8 cellular contexts compared by ENCODE assay signal in the genomic region with DNA sequence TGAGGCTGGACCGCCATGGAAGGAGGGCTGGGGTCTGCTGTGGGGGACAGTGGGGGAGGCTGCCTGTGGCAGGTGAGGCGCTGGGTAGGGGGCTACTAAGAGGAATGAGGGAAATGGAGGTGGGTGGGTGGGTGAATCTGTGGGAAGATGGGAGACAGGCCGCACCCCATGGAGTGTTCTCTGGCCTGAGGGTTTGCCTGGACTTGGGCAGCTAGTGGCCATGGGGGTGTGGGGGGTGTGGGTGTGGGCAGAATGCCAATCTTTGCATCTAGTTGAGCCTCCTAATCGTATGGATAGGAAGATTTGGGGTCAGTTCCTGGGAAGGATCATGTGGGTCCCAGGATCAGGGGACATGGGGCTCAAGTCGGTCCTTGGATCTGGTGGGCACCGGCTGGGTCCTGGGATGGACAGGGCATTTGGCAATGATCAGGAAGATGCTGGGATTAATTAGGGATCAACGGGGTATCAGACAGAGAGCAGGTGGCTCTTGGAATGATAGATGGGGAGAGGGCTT. TPM values are rescaled to one million over a fixed set of nuclear protein-coding genes. Genes with fewer than 3 reads are reported as not detected.
DNase-seq lines count a peak whose midpoint lies in the region; ATAC-seq, FAIRE-seq and TF ChIP-seq lines count a peak whose summit lies in the region.

No MANE protein-coding gene starts in this region.

- peak overlapping the region; percentile 91 for H3K4me2 ChIP-seq in keratinocyte (ENCODE audit: control insufficient read depth, extremely low read depth, insufficient read depth, low read depth, low read length)

- CTCF ChIA-PET in activated CD4-positive, alpha-beta T cell treated with anti-CD3 and anti-CD28 coated beads for 36 hours (lab: Charles Lee) = interaction anchor here (1.8 kb wide), 1 partner anchor 94 kb away, joined by 6 read pairs; no protein-coding TSS in a partner anchor
- CTCF ChIA-PET in GM10248 (lab: Yijun Ruan, JAX) = interaction anchor here (1.7 kb wide), 1 partner anchor 10 kb away, joined by 8 read pairs; no protein-coding TSS in a partner anchor

- dilution Hi-C loops in keratinocyte (cut with MboI; ENCODE audit: extremely low pct_ligation_motif_present, low sequenced_read_pairs) = no loop called here

- peaks cover 13% of the 10 kb centered on the region for H3K4me1 ChIP-seq in keratinocyte (ENCODE audit: control insufficient read depth, extremely low read depth, insufficient read depth, low read length)
- H3K4me1 ChIP-seq in thoracic aorta (ENCODE audit: control insufficient read depth in 1 of 2, low read depth in 2 of 2) = peaks cover 0 to 18% of the 10 kb centered on the region in 2 donors

- H3K4me3 ChIP-seq in keratinocyte (ENCODE audit: control insufficient read depth in 2 of 3, extremely low read depth in 1 of 3, insufficient read depth in 2 of 3, low read depth in 1 of 3, low read length in 3 of 3) = peak overlapping the region; percentile 60 to 93 (median 90)
- peak overlapping the region; percentile 76 for H3K4me3 ChIP-seq in thoracic aorta

- H3K9me3 ChIP-seq in keratinocyte (ENCODE audit: control insufficient read depth, low read depth, low read length) (no peaks in the 10 kb centered on the region), thoracic aorta (no peaks in the 10 kb centered on the region)

- peak overlapping the region; percentile 82 for H3K9ac ChIP-seq in keratinocyte (ENCODE audit: control insufficient read depth, extremely low read depth, insufficient read depth, low read length)

- H3K36me3 ChIP-seq in keratinocyte (ENCODE audit: control insufficient read depth in 2 of 2, extremely low read depth in 1 of 2, insufficient read depth in 2 of 2, low read length in 2 of 2) = peaks cover 6% of the 10 kb centered on the region in 2 experiments
- H3K36me3 ChIP-seq in thoracic aorta = no peaks in the 10 kb centered on the region

- H3K9me3 Mint-ChIP-seq in activated CD4-positive, alpha-beta T cell treated with anti-CD3 and anti-CD28 coated beads for 36 hours (ENCODE audit: low read depth) = no peaks in the 10 kb centered on the region
- H3K9me3 Mint-ChIP-seq in activated naive CD8-positive, alpha-beta T cell treated with anti-CD3 and anti-CD28 coated beads for 36 hours = no peaks in the 10 kb centered on the region

- peak overlapping the region; percentile 88 for H3K27ac Mint-ChIP-seq in activated CD4-positive, alpha-beta T cell treated with anti-CD3 and anti-CD28 coated beads for 36 hours
- peak overlapping the region; percentile 90 for H3K27ac Mint-ChIP-seq in activated naive CD8-positive, alpha-beta T cell treated with anti-CD3 and anti-CD28 coated beads for 36 hours

- H3K79me2 ChIP-seq in keratinocyte (ENCODE audit: control insufficient read depth, insufficient read depth, low read length) = peaks cover 11% of the 10 kb centered on the region

- intact Hi-C loops in activated CD4-positive, alpha-beta T cell treated with anti-CD3 and anti-CD28 coated beads for 36 hours (cut with DNase I, micrococcal nuclease) = loop anchor here (10.0 kb wide), 2 partner anchors 51 to 449 kb away; partner anchors contain the start of genes GOLGA2 (in 1 of the 2), SWI5 (in 1 of the 2) and ZER1 (in 1 of the 2)

- peak; percentile 41 for FAIRE-seq in keratinocyte (lab: Jason Lieb, UNC)

- ATAC-seq in activated CD4-positive, alpha-beta T cell treated with anti-CD3 and anti-CD28 coated beads for 36 hours = no peak
- ATAC-seq in thoracic aorta (ENCODE audit: insufficient number of reproducible peaks, low FRiP score, low read depth) = no peak

- H3K27ac ChIP-seq in keratinocyte (ENCODE audit: control insufficient read depth, insufficient read depth, low read length) = peak overlapping the region; percentile 68
- peak overlapping the region; percentile 70 to 79 for H3K27ac ChIP-seq in thoracic aorta

- no peaks in the 10 kb centered on the region for H3K27me3 Mint-ChIP-seq in activated CD4-positive, alpha-beta T cell treated with anti-CD3 and anti-CD28 coated beads for 36 hours
- H3K27me3 Mint-ChIP-seq in activated naive CD8-positive, alpha-beta T cell treated with anti-CD3 and anti-CD28 coated beads for 36 hours = no peaks in the 10 kb centered on the region

- TF ChIP-seq CTCF in keratinocyte (optimal IDR thresholded peaks at IDR 0.05 in 1 of 3, IDR thresholded peaks at IDR 0.05 in 1 of 3, conservative IDR thresholded peaks at IDR 0.05 in 1 of 3; ENCODE audit: extremely low read depth in 1 of 3, insufficient read depth in 2 of 3, low read length in 3 of 3) (no peak), thoracic aorta (IDR thresholded peaks at IDR 0.05) (no peak), GM10248 (IDR thresholded peaks at IDR 0.05; ENCODE audit: control extremely low read depth, extremely low read depth, low read depth, missing control alignments) (no peak)

- peak overlapping the region; percentile 95 for H3K4me3 Mint-ChIP-seq in activated CD4-positive, alpha-beta T cell treated with anti-CD3 and anti-CD28 coated beads for 36 hours
- peak overlapping the region; percentile 98 for H3K4me3 Mint-ChIP-seq in activated naive CD8-positive, alpha-beta T cell treated with anti-CD3 and anti-CD28 coated beads for 36 hours

- no peak for DNase-seq in activated CD4-positive, alpha-beta T cell treated with anti-CD3 and anti-CD28 coated beads for 36 hours
- no peak for DNase-seq in activated CD4-positive, alpha-beta T cell treated with anti-CD3 and anti-CD28 coated beads for 1 hour
- DNase-seq in activated naive CD8-positive, alpha-beta T cell treated with anti-CD3 and anti-CD28 coated beads for 36 hours = no peak
- DNase-seq in keratinocyte (ENCODE audit: low read depth, low spot score) (no peak), thoracic aorta (ENCODE audit: low spot score) (no peak), T-helper 9 cell (no peak), activated gamma-delta T cell (lab: John Stamatoyannopoulos, UW) (no peak), GM10248 (ENCODE audit: extremely low spot score) (no peak)

- peak overlapping the region; percentile 89 for H2AFZ ChIP-seq in keratinocyte (ENCODE audit: control insufficient read depth, low read length)

- peaks cover 25% of the 10 kb centered on the region for H3K4me1 Mint-ChIP-seq in activated CD4-positive, alpha-beta T cell treated with anti-CD3 and anti-CD28 coated beads for 36 hours
- peaks cover 26% of the 10 kb centered on the region for H3K4me1 Mint-ChIP-seq in activated naive CD8-positive, alpha-beta T cell treated with anti-CD3 and anti-CD28 coated beads for 36 hours

- H3K9me1 ChIP-seq in keratinocyte (ENCODE audit: control insufficient read depth, extremely low read depth, insufficient read depth, low read length) = no peaks in the 10 kb centered on the region

- H3K36me3 Mint-ChIP-seq in activated CD4-positive, alpha-beta T cell treated with anti-CD3 and anti-CD28 coated beads for 36 hours (ENCODE audit: low read depth) = peaks cover 15% of the 10 kb centered on the region
- peaks cover 8% of the 10 kb centered on the region for H3K36me3 Mint-ChIP-seq in activated naive CD8-positive, alpha-beta T cell treated with anti-CD3 and anti-CD28 coated beads for 36 hours

- POLR2A ChIA-PET in activated CD4-positive, alpha-beta T cell treated with anti-CD3 and anti-CD28 coated beads for 36 hours (lab: Charles Lee) = interaction anchor here (0.6 to 1.1 kb wide), 4 partner anchors 23 to 271 kb away, joined by 3 to 4 read pairs (median 4); partner anchors contain the start of gene ENDOG
- POLR2A ChIA-PET in GM10248 (lab: Yijun Ruan, JAX) = interaction anchor here (1.1 kb wide), 1 partner anchor 171 kb away, joined by 5 read pairs; the partner anchor contains the start of gene SPTAN1

- H3K27me3 ChIP-seq in keratinocyte (ENCODE audit: control insufficient read depth, extremely low read depth, insufficient read depth, low read length) (no peaks in the 10 kb centered on the region), thoracic aorta (replicated peaks; ENCODE audit: insufficient read depth) (no peaks in the 10 kb centered on the region)

- no peaks in the 10 kb centered on the region for H4K20me1 ChIP-seq in keratinocyte (ENCODE audit: control insufficient read depth, extremely low read depth, insufficient read depth, low read length)

RNA-seq across cellular contexts. Expression of gene ZDHHC12, which starts 0.5 kb away (rescaled TPM):
- 10 to 100 TPM; 45.3 to 49.5 TPM for total RNA-seq in activated CD4-positive, alpha-beta T cell treated with anti-CD3 and anti-CD28 coated beads for 36 hours
- 10 to 100 TPM; 47.1 to 52.6 TPM for total RNA-seq in activated naive CD8-positive, alpha-beta T cell treated with anti-CD3 and anti-CD28 coated beads for 36 hours
- 24.1 to 46.3 TPM (median 36.3 TPM) in 3 replicates for polyA plus RNA-seq in keratinocyte
- polyA plus RNA-seq in keratinocyte (2011; ENCODE audit: low read depth) = 2.1 TPM
- 29.4 and 83.5 TPM in 2 replicates for polyA plus RNA-seq in keratinocyte (2011; cell fraction: cytosol; rRNA removed)
- 16.7 and 28.7 TPM in 2 replicates for polyA plus RNA-seq in keratinocyte (2011; cell fraction: nucleus; rRNA removed)
- 27.7 and 56.3 TPM in 2 replicates for polyA plus RNA-seq in keratinocyte (2012; ENCODE audit: low replicate concordance)
- 18.9 to 31.7 TPM (median 25.7 TPM) in 3 replicates for polyA minus RNA-seq in keratinocyte
- polyA minus RNA-seq in keratinocyte (2011; cell fraction: cytosol; rRNA and poly(A)+ RNA removed) = 59.5 TPM
- 16.7 and 20.7 TPM in 2 replicates for polyA minus RNA-seq in keratinocyte (2011; cell fraction: nucleus; rRNA and poly(A)+ RNA removed)
- total RNA-seq in thoracic aorta = 10 to 100 TPM; 37.0 to 70.3 TPM

RNA-seq across cellular contexts. Expression of gene PKN3, which starts 21.1 kb away (rescaled TPM):
- total RNA-seq in activated CD4-positive, alpha-beta T cell treated with anti-CD3 and anti-CD28 coated beads for 36 hours = 10 to 100 TPM; 14.6 to 14.9 TPM
- total RNA-seq in activated naive CD8-positive, alpha-beta T cell treated with anti-CD3 and anti-CD28 coated beads for 36 hours = 1 to 10 TPM; 7.2 to 7.8 TPM
- polyA plus RNA-seq in keratinocyte = 1.2 to 3.0 TPM (median 1.3 TPM) in 3 replicates
- polyA plus RNA-seq in keratinocyte (2011; ENCODE audit: low read depth) = 0.90 TPM
- 0.34 and 0.69 TPM in 2 replicates for polyA plus RNA-seq in keratinocyte (2011; cell fraction: cytosol; rRNA removed)
- 2.1 and 2.7 TPM in 2 replicates for polyA plus RNA-seq in keratinocyte (2011; cell fraction: nucleus; rRNA removed)
- 0.55 and 2.3 TPM in 2 replicates for polyA plus RNA-seq in keratinocyte (2012; ENCODE audit: low replicate concordance)
- polyA minus RNA-seq in keratinocyte = 0.45 to 2.1 TPM (median 1.9 TPM) in 3 replicates
- polyA minus RNA-seq in keratinocyte (2011; cell fraction: cytosol; rRNA and poly(A)+ RNA removed) = 1.2 TPM
- polyA minus RNA-seq in keratinocyte (2011; cell fraction: nucleus; rRNA and poly(A)+ RNA removed) = 0.85 and 1.2 TPM in 2 replicates
- 1 to 10 TPM; 4.4 to 4.7 TPM for total RNA-seq in thoracic aorta

RNA-seq across cellular contexts. Expression of gene SET, which starts 34.4 kb away (rescaled TPM):
- 100 to 1,000 TPM; 673 to 682 TPM for total RNA-seq in activated CD4-positive, alpha-beta T cell treated with anti-CD3 and anti-CD28 coated beads for 36 hours
- total RNA-seq in activated naive CD8-positive, alpha-beta T cell treated with anti-CD3 and anti-CD28 coated beads for 36 hours = 100 to 1,000 TPM; 953 to 971 TPM
- polyA plus RNA-seq in keratinocyte = 126 to 267 TPM (median 198 TPM) in 3 replicates
- polyA plus RNA-seq in keratinocyte (2011; ENCODE audit: low read depth) = 1,011 TPM
- polyA plus RNA-seq in keratinocyte (2011; cell fraction: cytosol; rRNA removed) = 169 and 241 TPM in 2 replicates
- 84.4 and 136 TPM in 2 replicates for polyA plus RNA-seq in keratinocyte (2011; cell fraction: nucleus; rRNA removed)
- polyA plus RNA-seq in keratinocyte (2012; ENCODE audit: low replicate concordance) = 261 and 361 TPM in 2 replicates
- polyA minus RNA-seq in keratinocyte = 28.7 to 165 TPM (median 80.3 TPM) in 3 replicates
- 392 TPM for polyA minus RNA-seq in keratinocyte (2011; cell fraction: cytosol; rRNA and poly(A)+ RNA removed)
- polyA minus RNA-seq in keratinocyte (2011; cell fraction: nucleus; rRNA and poly(A)+ RNA removed) = 35.1 and 65.6 TPM in 2 replicates
- 100 to 1,000 TPM in 1 of 2 donors, 10 to 100 TPM in 1; 83.3 to 201 TPM for total RNA-seq in thoracic aorta

RNA-seq across cellular contexts. Expression of gene ZER1, which starts 48.3 kb away (rescaled TPM):
- 10 to 100 TPM; 17.1 to 19.3 TPM for total RNA-seq in activated CD4-positive, alpha-beta T cell treated with anti-CD3 and anti-CD28 coated beads for 36 hours
- 10 to 100 TPM; 13.7 to 14.4 TPM for total RNA-seq in activated naive CD8-positive, alpha-beta T cell treated with anti-CD3 and anti-CD28 coated beads for 36 hours
- 14.9 to 25.4 TPM (median 19.6 TPM) in 3 replicates for polyA plus RNA-seq in keratinocyte
- polyA plus RNA-seq in keratinocyte (2011; ENCODE audit: low read depth) = 8.4 TPM
- 19.1 and 36.7 TPM in 2 replicates for polyA plus RNA-seq in keratinocyte (2011; cell fraction: cytosol; rRNA removed)
- 27.6 and 28.0 TPM in 2 replicates for polyA plus RNA-seq in keratinocyte (2011; cell fraction: nucleus; rRNA removed)
- polyA plus RNA-seq in keratinocyte (2012; ENCODE audit: low replicate concordance) = 17.5 and 23.7 TPM in 2 replicates
- 33.3 to 92.4 TPM (median 48.9 TPM) in 3 replicates for polyA minus RNA-seq in keratinocyte
- polyA minus RNA-seq in keratinocyte (2011; cell fraction: cytosol; rRNA and poly(A)+ RNA removed) = 38.8 TPM
- polyA minus RNA-seq in keratinocyte (2011; cell fraction: nucleus; rRNA and poly(A)+ RNA removed) = 21.7 and 23.7 TPM in 2 replicates
- total RNA-seq in thoracic aorta = 10 to 100 TPM; 42.5 to 65.4 TPM
